ENCODE assay signal across 1 cellular context in genomic region chr19:8640402-8641004, GRCh38.
TF ChIP-seq lines count a peak whose summit lies in the region.

No MANE protein-coding gene starts in this region.

TF ChIP-seq in HepG2, 621 proteins besides CTCF, POLR2A, EP300 and RAD21 (continues in another document):
- TF ChIP-seq SNAPC2 (CRISPR knock-in tag; IDR thresholded peaks at IDR 0.05) (peak; percentile 45; the same call in 1 of the 2 replicates), ZMAT3 (CRISPR knock-in tag; conservative IDR thresholded peaks at IDR 0.05) (0 out of 2 replicates have a peak, but pooled peaks have one; percentile 30), MAFF (IDR thresholded peaks at IDR 0.05; ENCODE audit: low read depth, low read length) (no peak), NCOA1 (CRISPR knock-in tag; IDR thresholded peaks at IDR 0.05) (0 out of 2 replicates have a peak, but pooled peaks have one; percentile 46), HNF4A (CRISPR knock-in tag; IDR thresholded peaks at IDR 0.05) (peak; percentile 83), DNMT3B (CRISPR knock-in tag; conservative IDR thresholded peaks at IDR 0.05) (0 out of 2 replicates have a peak, but pooled peaks have one; percentile 35), ISL2 (CRISPR knock-in tag; IDR thresholded peaks at IDR 0.05) (peak; percentile 48; the same call in 1 of the 2 replicates), TFAP4 (IDR thresholded peaks at IDR 0.05; ENCODE audit: borderline replicate concordance, low read depth) (peak; percentile 32; the same call in 1 of the 2 replicates), ZNF207 (IDR thresholded peaks at IDR 0.05; ENCODE audit: borderline replicate concordance) (no peak), NR2F2 (IDR thresholded peaks at IDR 0.05; ENCODE audit: borderline replicate concordance, low read depth) (peak; percentile 34; the same call in 1 of the 2 replicates), NCOA2 (CRISPR knock-in tag; IDR thresholded peaks at IDR 0.05) (peak; percentile 82), JUND (CRISPR knock-in tag; IDR thresholded peaks at IDR 0.05) (peak; percentile 50), ZNF205 (CRISPR knock-in tag; IDR thresholded peaks at IDR 0.05) (0 out of 2 replicates have a peak, but pooled peaks have one; percentile 44), ZNF550 (CRISPR knock-in tag; IDR thresholded peaks at IDR 0.05; ENCODE audit: borderline replicate concordance) (0 out of 2 replicates have a peak, but pooled peaks have one; percentile 40), MYPOP (CRISPR knock-in tag; IDR thresholded peaks at IDR 0.05) (peak; percentile 62), MEIS1 (CRISPR knock-in tag; IDR thresholded peaks at IDR 0.05; ENCODE audit: borderline replicate concordance) (no peak), ZNF572 (CRISPR knock-in tag; IDR thresholded peaks at IDR 0.05) (no peak), ELF1 (CRISPR knock-in tag; IDR thresholded peaks at IDR 0.05) (peak; percentile 34; the same call in 1 of the 2 replicates), MEF2D (CRISPR knock-in tag; IDR thresholded peaks at IDR 0.05) (0 out of 2 replicates have a peak, but pooled peaks have one; percentile 37), ZNF747 (CRISPR knock-in tag; IDR thresholded peaks at IDR 0.05; ENCODE audit: borderline replicate concordance) (peak; percentile 68; the same call in 1 of the 2 replicates), ZNF234 (CRISPR knock-in tag; conservative IDR thresholded peaks at IDR 0.05) (no peak), ZSCAN31 (CRISPR knock-in tag; IDR thresholded peaks at IDR 0.05; ENCODE audit: low read depth) (peak; percentile 46; the same call in 1 of the 2 replicates), HES4 (CRISPR knock-in tag; IDR thresholded peaks at IDR 0.05; ENCODE audit: borderline replicate concordance) (no peak), HDAC2 (CRISPR knock-in tag; IDR thresholded peaks at IDR 0.05) (peak; percentile 73; the same call in 1 of the 2 replicates), ZNF589 (CRISPR knock-in tag; conservative IDR thresholded peaks at IDR 0.05) (no peak), AHDC1 (CRISPR knock-in tag; IDR thresholded peaks at IDR 0.05; ENCODE audit: borderline replicate concordance) (peak; percentile 52; the same call in 1 of the 2 replicates), MAFK (conservative IDR thresholded peaks at IDR 0.05 in 1 of 2, IDR thresholded peaks at IDR 0.05 in 1 of 2; ENCODE audit: low read length in 2 of 2) (no peak), KDM1A (CRISPR knock-in tag; IDR thresholded peaks at IDR 0.05) (peak; percentile 57), MEIS2 (CRISPR knock-in tag; IDR thresholded peaks at IDR 0.05) (0 out of 2 replicates have a peak, but pooled peaks have one; percentile 39), CHCHD3 (CRISPR knock-in tag; IDR thresholded peaks at IDR 0.05) (no peak), ZNF3 (CRISPR knock-in tag; IDR thresholded peaks at IDR 0.05) (peak; percentile 53; the same call in 1 of the 2 replicates), ZNF121 (CRISPR knock-in tag; IDR thresholded peaks at IDR 0.05) (peak; percentile 74; the same call in 1 of the 2 replicates), SALL1 (CRISPR knock-in tag; IDR thresholded peaks at IDR 0.05) (peak; percentile 74), MAZ (IDR thresholded peaks at IDR 0.05; ENCODE audit: borderline replicate concordance, low read depth, low read length) (no peak), MAZ (CRISPR knock-in tag; IDR thresholded peaks at IDR 0.05; ENCODE audit: low read depth) (peak; percentile 55; the same call in 1 of the 2 replicates), RFXANK (CRISPR knock-in tag; IDR thresholded peaks at IDR 0.05) (peak; percentile 80)
- TF ChIP-seq, protein P1, sequence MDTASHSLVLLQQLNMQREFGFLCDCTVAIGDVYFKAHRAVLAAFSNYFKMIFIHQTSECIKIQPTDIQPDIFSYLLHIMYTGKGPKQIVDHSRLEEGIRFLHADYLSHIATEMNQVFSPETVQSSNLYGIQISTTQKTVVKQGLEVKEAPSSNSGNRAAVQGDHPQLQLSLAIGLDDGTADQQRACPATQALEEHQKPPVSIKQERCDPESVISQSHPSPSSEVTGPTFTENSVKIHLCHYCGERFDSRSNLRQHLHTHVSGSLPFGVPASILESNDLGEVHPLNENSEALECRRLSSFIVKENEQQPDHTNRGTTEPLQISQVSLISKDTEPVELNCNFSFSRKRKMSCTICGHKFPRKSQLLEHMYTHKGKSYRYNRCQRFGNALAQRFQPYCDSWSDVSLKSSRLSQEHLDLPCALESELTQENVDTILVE (CRISPR knock-in tag; IDR thresholded peaks at IDR 0.05) = 0 out of 2 replicates have a peak, but pooled peaks have one; percentile 24
- TF ChIP-seq, protein P2, sequence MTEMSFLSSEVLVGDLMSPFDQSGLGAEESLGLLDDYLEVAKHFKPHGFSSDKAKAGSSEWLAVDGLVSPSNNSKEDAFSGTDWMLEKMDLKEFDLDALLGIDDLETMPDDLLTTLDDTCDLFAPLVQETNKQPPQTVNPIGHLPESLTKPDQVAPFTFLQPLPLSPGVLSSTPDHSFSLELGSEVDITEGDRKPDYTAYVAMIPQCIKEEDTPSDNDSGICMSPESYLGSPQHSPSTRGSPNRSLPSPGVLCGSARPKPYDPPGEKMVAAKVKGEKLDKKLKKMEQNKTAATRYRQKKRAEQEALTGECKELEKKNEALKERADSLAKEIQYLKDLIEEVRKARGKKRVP (CRISPR knock-in tag; IDR thresholded peaks at IDR 0.05) = peak in 1 of 2 experiments; percentile 80; a peak in 2 of 4 replicates
- TF ChIP-seq, protein P3, sequence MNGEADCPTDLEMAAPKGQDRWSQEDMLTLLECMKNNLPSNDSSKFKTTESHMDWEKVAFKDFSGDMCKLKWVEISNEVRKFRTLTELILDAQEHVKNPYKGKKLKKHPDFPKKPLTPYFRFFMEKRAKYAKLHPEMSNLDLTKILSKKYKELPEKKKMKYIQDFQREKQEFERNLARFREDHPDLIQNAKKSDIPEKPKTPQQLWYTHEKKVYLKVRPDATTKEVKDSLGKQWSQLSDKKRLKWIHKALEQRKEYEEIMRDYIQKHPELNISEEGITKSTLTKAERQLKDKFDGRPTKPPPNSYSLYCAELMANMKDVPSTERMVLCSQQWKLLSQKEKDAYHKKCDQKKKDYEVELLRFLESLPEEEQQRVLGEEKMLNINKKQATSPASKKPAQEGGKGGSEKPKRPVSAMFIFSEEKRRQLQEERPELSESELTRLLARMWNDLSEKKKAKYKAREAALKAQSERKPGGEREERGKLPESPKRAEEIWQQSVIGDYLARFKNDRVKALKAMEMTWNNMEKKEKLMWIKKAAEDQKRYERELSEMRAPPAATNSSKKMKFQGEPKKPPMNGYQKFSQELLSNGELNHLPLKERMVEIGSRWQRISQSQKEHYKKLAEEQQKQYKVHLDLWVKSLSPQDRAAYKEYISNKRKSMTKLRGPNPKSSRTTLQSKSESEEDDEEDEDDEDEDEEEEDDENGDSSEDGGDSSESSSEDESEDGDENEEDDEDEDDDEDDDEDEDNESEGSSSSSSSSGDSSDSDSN (CRISPR knock-in tag; IDR thresholded peaks at IDR 0.05) = peak; percentile 42; the same call in 1 of the 2 replicates
- TF ChIP-seq, protein P4, sequence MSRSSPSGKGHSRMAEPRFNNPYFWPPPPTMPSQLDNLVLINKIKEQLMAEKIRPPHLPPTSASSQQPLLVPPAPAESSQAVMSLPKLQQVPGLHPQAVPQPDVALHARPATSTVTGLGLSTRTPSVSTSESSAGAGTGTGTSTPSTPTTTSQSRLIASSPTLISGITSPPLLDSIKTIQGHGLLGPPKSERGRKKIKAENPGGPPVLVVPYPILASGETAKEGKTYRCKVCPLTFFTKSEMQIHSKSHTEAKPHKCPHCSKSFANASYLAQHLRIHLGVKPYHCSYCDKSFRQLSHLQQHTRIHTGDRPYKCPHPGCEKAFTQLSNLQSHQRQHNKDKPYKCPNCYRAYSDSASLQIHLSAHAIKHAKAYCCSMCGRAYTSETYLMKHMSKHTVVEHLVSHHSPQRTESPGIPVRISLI (CRISPR knock-in tag; IDR thresholded peaks at IDR 0.05; ENCODE audit: borderline replicate concordance) = peak; percentile 91
- TF ChIP-seq, protein P5, sequence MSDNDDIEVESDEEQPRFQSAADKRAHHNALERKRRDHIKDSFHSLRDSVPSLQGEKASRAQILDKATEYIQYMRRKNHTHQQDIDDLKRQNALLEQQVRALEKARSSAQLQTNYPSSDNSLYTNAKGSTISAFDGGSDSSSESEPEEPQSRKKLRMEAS (IDR thresholded peaks at IDR 0.05) = 0 out of 2 replicates have a peak, but pooled peaks have one; percentile 13
- TF ChIP-seq, protein P6, sequence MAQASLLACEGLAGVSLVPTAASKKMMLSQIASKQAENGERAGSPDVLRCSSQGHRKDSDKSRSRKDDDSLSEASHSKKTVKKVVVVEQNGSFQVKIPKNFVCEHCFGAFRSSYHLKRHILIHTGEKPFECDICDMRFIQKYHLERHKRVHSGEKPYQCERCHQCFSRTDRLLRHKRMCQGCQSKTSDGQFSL (CRISPR knock-in tag; IDR thresholded peaks at IDR 0.05) = no peak
- TF ChIP-seq, protein P7, sequence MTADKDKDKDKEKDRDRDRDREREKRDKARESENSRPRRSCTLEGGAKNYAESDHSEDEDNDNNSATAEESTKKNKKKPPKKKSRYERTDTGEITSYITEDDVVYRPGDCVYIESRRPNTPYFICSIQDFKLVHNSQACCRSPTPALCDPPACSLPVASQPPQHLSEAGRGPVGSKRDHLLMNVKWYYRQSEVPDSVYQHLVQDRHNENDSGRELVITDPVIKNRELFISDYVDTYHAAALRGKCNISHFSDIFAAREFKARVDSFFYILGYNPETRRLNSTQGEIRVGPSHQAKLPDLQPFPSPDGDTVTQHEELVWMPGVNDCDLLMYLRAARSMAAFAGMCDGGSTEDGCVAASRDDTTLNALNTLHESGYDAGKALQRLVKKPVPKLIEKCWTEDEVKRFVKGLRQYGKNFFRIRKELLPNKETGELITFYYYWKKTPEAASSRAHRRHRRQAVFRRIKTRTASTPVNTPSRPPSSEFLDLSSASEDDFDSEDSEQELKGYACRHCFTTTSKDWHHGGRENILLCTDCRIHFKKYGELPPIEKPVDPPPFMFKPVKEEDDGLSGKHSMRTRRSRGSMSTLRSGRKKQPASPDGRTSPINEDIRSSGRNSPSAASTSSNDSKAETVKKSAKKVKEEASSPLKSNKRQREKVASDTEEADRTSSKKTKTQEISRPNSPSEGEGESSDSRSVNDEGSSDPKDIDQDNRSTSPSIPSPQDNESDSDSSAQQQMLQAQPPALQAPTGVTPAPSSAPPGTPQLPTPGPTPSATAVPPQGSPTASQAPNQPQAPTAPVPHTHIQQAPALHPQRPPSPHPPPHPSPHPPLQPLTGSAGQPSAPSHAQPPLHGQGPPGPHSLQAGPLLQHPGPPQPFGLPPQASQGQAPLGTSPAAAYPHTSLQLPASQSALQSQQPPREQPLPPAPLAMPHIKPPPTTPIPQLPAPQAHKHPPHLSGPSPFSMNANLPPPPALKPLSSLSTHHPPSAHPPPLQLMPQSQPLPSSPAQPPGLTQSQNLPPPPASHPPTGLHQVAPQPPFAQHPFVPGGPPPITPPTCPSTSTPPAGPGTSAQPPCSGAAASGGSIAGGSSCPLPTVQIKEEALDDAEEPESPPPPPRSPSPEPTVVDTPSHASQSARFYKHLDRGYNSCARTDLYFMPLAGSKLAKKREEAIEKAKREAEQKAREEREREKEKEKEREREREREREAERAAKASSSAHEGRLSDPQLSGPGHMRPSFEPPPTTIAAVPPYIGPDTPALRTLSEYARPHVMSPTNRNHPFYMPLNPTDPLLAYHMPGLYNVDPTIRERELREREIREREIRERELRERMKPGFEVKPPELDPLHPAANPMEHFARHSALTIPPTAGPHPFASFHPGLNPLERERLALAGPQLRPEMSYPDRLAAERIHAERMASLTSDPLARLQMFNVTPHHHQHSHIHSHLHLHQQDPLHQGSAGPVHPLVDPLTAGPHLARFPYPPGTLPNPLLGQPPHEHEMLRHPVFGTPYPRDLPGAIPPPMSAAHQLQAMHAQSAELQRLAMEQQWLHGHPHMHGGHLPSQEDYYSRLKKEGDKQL (CRISPR knock-in tag; IDR thresholded peaks at IDR 0.05; ENCODE audit: low read depth) = 0 out of 2 replicates have a peak, but pooled peaks have one; percentile 11
